In genomic region chr10:3757250-3757637, GRCh38 we compare ENCODE assay signal across 11 cellular contexts. TPM values are rescaled to one million over a fixed set of nuclear protein-coding genes. Genes with fewer than 3 reads are reported as not detected.
DNase-seq lines count a peak whose midpoint lies in the region; ATAC-seq, FAIRE-seq and TF ChIP-seq lines count a peak whose summit lies in the region.
"Had no signal": no experiment of that assay in that cellular context is flagged by ENCODE, and none has a peak within 500 bp of the region (broad histone marks: within the 10 kb centered on the region; RNA-seq: fewer than 3 reads in every experiment).

No MANE protein-coding gene starts in this region.

- H3K9me2 ChIP-seq in HCT116 (ENCODE audit: insufficient read depth) = no peaks in the 10 kb centered on the region

- H3K4me3 ChIP-seq in A549 (no peak overlapping the region), HCT116 (replicated peaks in 1 of 2; ENCODE audit: low read depth in 1 of 2, low read length in 2 of 2) (no peak overlapping the region), osteoblast (ENCODE audit: insufficient read depth, low read length) (no peak overlapping the region)
- H3K4me3 ChIP-seq: body of pancreas, pancreas had no signal

- H3K79me2 ChIP-seq in HCT116 (ENCODE audit: insufficient read depth, low read length) = no peaks in the 10 kb centered on the region
- H3K79me2 ChIP-seq in osteoblast (ENCODE audit: insufficient read depth, low read length) = no peaks in the 10 kb centered on the region

- POLR2A ChIA-PET in A549 (lab: Yijun Ruan, JAX) = no interaction called here
- POLR2A ChIA-PET in HCT116 (lab: Charles Lee) = interaction anchor here (2.2 kb wide), 1 partner anchor 28 kb away, joined by 7 read pairs; the partner anchor contains the start of gene KLF6

- H3K9me3 ChIP-seq in A549 (no peaks in the 10 kb centered on the region), HCT116 (ENCODE audit: control insufficient read depth in 1 of 2, insufficient read depth in 1 of 2, low read depth in 1 of 2, low read length in 2 of 2) (no peaks in the 10 kb centered on the region), osteoblast (ENCODE audit: low read depth, low read length) (no peaks in the 10 kb centered on the region)
- H3K9me3 ChIP-seq: body of pancreas, pancreas had no signal

- CTCF ChIA-PET in A549 (lab: Yijun Ruan, JAX) (interaction anchor here (0.6 to 1.5 kb wide), 3 partner anchors 12 to 1057 kb away, joined by 3 read pairs; no protein-coding TSS in a partner anchor), HCT116 (lab: Charles Lee) (no interaction called here)

- H3K27ac ChIP-seq in A549 (peak overlapping the region; percentile 5 to 66; a peak in 2 of 6 replicates), HCT116 (ENCODE audit: low read depth, low read length) (no peak overlapping the region), osteoblast (ENCODE audit: low read depth, low read length) (no peak overlapping the region)
- H3K27ac ChIP-seq: body of pancreas had no signal

- TF ChIP-seq POLR2A in A549 (IDR thresholded peaks at IDR 0.05; ENCODE audit: low read length) = no peak
- no peak for TF ChIP-seq POLR2A in HCT116 (IDR thresholded peaks at IDR 0.05; ENCODE audit: borderline replicate concordance, extremely low read depth, insufficient read depth, insufficient read length)

- no peak overlapping the region for H2AFZ ChIP-seq in HCT116 (ENCODE audit: low read depth, low read length, poor library complexity, severe bottlenecking)
- H2AFZ ChIP-seq in osteoblast (ENCODE audit: low read length) = no peak overlapping the region

- H4K20me1 ChIP-seq in HCT116 (ENCODE audit: insufficient read depth) = no peaks in the 10 kb centered on the region
- no peaks in the 10 kb centered on the region for H4K20me1 ChIP-seq in osteoblast (ENCODE audit: insufficient read depth, low read length)

- no peaks in the 10 kb centered on the region for H3K36me3 ChIP-seq in HCT116 (ENCODE audit: control insufficient read depth in 1 of 2, insufficient read depth in 2 of 2, low read length in 2 of 2)
- no peaks in the 10 kb centered on the region for H3K36me3 ChIP-seq in osteoblast (ENCODE audit: insufficient read depth, low read length)
- H3K36me3 ChIP-seq: pancreas had no signal

- H3K27me3 ChIP-seq in HCT116 (ENCODE audit: insufficient read depth, low read length) = no peaks in the 10 kb centered on the region
- no peaks in the 10 kb centered on the region for H3K27me3 ChIP-seq in osteoblast (ENCODE audit: insufficient read depth, low read length)
- H3K27me3 ChIP-seq: body of pancreas, pancreas had no signal

- no TSS peak for BruUV-seq in HCT116 (replicated peaks; lab: Mats Ljungman, UMichigan)

- RAD21 ChIA-PET in HCT116 (lab: Charles Lee; ENCODE audit: low non-redundant PET in 1 of 2, low total read pairs in 2 of 2, uncharacterized antibody in 2 of 2, unreplicated experiment in 2 of 2) = no interaction called here

- WGBS in A549 (ENCODE audit: missing lambda C conversion rate) = 95% methylated on average over 7 of the region's 7 CpGs

- H3K4me1 ChIP-seq in A549 (peaks cover 42% of the 10 kb centered on the region), HCT116 (ENCODE audit: control insufficient read depth in 1 of 2, insufficient read depth in 2 of 2, low read length in 2 of 2) (peaks cover 31 to 64% of the 10 kb centered on the region in 2 experiments), osteoblast (ENCODE audit: insufficient read depth, low read length) (peaks cover 15% of the 10 kb centered on the region)
- H3K4me1 ChIP-seq: body of pancreas had no signal

- no peak for TF ChIP-seq CTCF in A549 (IDR thresholded peaks at IDR 0.05)
- no peak for TF ChIP-seq CTCF in HCT116 (IDR thresholded peaks at IDR 0.05 in 2 of 3, conservative IDR thresholded peaks at IDR 0.05 in 1 of 3; ENCODE audit: borderline replicate concordance in 1 of 3, insufficient read depth in 1 of 3, low read depth in 2 of 3, low read length in 2 of 3)
- no peak for TF ChIP-seq CTCF in osteoblast (IDR thresholded peaks at IDR 0.05; ENCODE audit: extremely low read depth, low read depth, low read length)

- intact Hi-C loops in HCT116 (cut with micrococcal nuclease) = loop anchor here (10.0 kb wide), 1 partner anchor 292 kb away; no protein-coding TSS in a partner anchor

- DNase-seq in A549 (ENCODE audit: low read depth in 1 of 2, low spot score in 1 of 2) = no peak
- DNase-seq in HCT116 (ENCODE audit: low read depth, low spot score) = no peak
- peak; percentile 56 for DNase-seq in activated CD8-positive, alpha-beta memory T cell treated with anti-CD3 and anti-CD28 coated beads, Interleukin-2, amount 50 U/mL, for 48 hours
- peak; percentile 14 for DNase-seq in left lobe of liver (ENCODE audit: low spot score)
- DNase-seq in osteoblast (ENCODE audit: insufficient read length, low spot score, missing footprints) = no peak
- DNase-seq in NCI-H82 (lab: John Stamatoyannopoulos, UW) = no peak
- no peak for DNase-seq in KBM-7
- no peak for DNase-seq in HTR-8/SVneo (ENCODE audit: insufficient read length, low spot score)
- DNase-seq: body of pancreas, pancreas had no signal

- in situ Hi-C loops in KBM-7 (cut with MboI; ENCODE audit: low pct_unique_long_range_greater_than_20kb, low sequenced_read_pairs) = no loop called here

- H3K4me2 ChIP-seq in A549 (no peak overlapping the region), HCT116 (ENCODE audit: low read length) (peak overlapping the region; percentile 16; the same call in 1 of the 2 replicates), osteoblast (ENCODE audit: insufficient read depth, low read length) (no peak overlapping the region)

- ATAC-seq in A549 (no peak), HCT116 (no peak), left lobe of liver (no peak)

- no peak overlapping the region for H3K9ac ChIP-seq in HCT116 (ENCODE audit: low read length)

- TF ChIP-seq EP300 in A549 (IDR thresholded peaks at IDR 0.05) = no peak

- TF ChIP-seq RAD21 in A549 (conservative IDR thresholded peaks at IDR 0.05 in 1 of 2, IDR thresholded peaks at IDR 0.05 in 1 of 2) = no peak
- no peak for TF ChIP-seq RAD21 in HCT116 (IDR thresholded peaks at IDR 0.05; ENCODE audit: low read depth)

- FAIRE-seq in A549 (lab: Jason Lieb, UNC) (no peak), HTR-8/SVneo (lab: Jason Lieb, UNC) (no peak)
- FAIRE-seq: endometrium, pancreas had no signal

TF ChIP-seq in A549, 52 proteins besides CTCF, POLR2A, EP300 and RAD21:
- TF ChIP-seq CEBPB (IDR thresholded peaks at IDR 0.05) (no peak), ESRRA (IDR thresholded peaks at IDR 0.05; ENCODE audit: borderline replicate concordance, low read length) (no peak), HEYL (CRISPR knock-in tag; IDR thresholded peaks at IDR 0.05) (no peak), FOSL2 (IDR thresholded peaks at IDR 0.05) (no peak), FOSL2 (CRISPR knock-in tag; IDR thresholded peaks at IDR 0.05) (no peak)

TF ChIP-seq in HCT116, 20 proteins besides CTCF, POLR2A, EP300 and RAD21 (continues in another document):
- TF ChIP-seq EZH2 (IDR thresholded peaks at IDR 0.05) (no peak), POLR2AphosphoS5 (IDR thresholded peaks at IDR 0.05; ENCODE audit: low read depth, low read length) (no peak), ELF1 (IDR thresholded peaks at IDR 0.05; ENCODE audit: borderline replicate concordance, low read depth) (no peak), SRF (IDR thresholded peaks at IDR 0.05; ENCODE audit: low read depth) (no peak), ZFX (IDR thresholded peaks at IDR 0.05) (no peak), EZH2phosphoT487 (IDR thresholded peaks at IDR 0.05; ENCODE audit: borderline replicate concordance) (no peak), MAX (IDR thresholded peaks at IDR 0.05) (no peak), CEBPB (IDR thresholded peaks at IDR 0.05; ENCODE audit: low read depth) (no peak), YY1 (IDR thresholded peaks at IDR 0.05; ENCODE audit: extremely low read depth, insufficient replicate concordance, low read depth, low read length) (no peak), ATF3 (IDR thresholded peaks at IDR 0.05) (no peak), CBX3 (IDR thresholded peaks at IDR 0.05; ENCODE audit: low read depth) (no peak), TCF7L2 (IDR thresholded peaks at IDR 0.05; ENCODE audit: borderline replicate concordance, extremely low read depth, insufficient read depth, insufficient read length) (no peak), ZNF274 (IDR thresholded peaks at IDR 0.05; ENCODE audit: low read depth, low read length) (no peak), SIN3A (IDR thresholded peaks at IDR 0.05; ENCODE audit: low read depth) (no peak), JUND (IDR thresholded peaks at IDR 0.05) (no peak)
- TF ChIP-seq, protein P1, sequence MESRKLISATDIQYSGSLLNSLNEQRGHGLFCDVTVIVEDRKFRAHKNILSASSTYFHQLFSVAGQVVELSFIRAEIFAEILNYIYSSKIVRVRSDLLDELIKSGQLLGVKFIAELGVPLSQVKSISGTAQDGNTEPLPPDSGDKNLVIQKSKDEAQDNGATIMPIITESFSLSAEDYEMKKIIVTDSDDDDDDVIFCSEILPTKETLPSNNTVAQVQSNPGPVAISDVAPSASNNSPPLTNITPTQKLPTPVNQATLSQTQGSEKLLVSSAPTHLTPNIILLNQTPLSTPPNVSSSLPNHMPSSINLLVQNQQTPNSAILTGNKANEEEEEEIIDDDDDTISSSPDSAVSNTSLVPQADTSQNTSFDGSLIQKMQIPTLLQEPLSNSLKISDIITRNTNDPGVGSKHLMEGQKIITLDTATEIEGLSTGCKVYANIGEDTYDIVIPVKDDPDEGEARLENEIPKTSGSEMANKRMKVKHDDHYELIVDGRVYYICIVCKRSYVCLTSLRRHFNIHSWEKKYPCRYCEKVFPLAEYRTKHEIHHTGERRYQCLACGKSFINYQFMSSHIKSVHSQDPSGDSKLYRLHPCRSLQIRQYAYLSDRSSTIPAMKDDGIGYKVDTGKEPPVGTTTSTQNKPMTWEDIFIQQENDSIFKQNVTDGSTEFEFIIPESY (IDR thresholded peaks at IDR 0.05; ENCODE audit: extremely low read depth, insufficient replicate concordance, low read length) = no peak

RNA-seq across cellular contexts. Expression of gene KLF6, which starts 27.8 kb away (rescaled TPM):
- polyA plus RNA-seq in A549 (2011; rRNA removed) = 71.5 and 86.8 TPM in 2 replicates
- polyA plus RNA-seq in A549 (2012; cell fraction: cytosol; rRNA removed) = 67.2 and 78.1 TPM in 2 replicates
- 193 and 204 TPM in 2 replicates for polyA plus RNA-seq in A549 (2012; cell fraction: nucleus; rRNA removed)
- polyA plus RNA-seq in A549 (2017; fragmentation: RNase III; extraction: RNeasy Plus Mini Kit Qiagen cat#74134 plus additional on column Dnase treatment) = 30.5 to 31.9 TPM (median 30.6 TPM) in 3 replicates
- polyA minus RNA-seq in A549 (2011; rRNA and poly(A)+ RNA removed) = 384 and 462 TPM in 2 replicates
- total RNA-seq in HCT116 (2021; ENCODE audit: unreplicated experiment) = 82.2 TPM
- 119 and 155 TPM in 2 replicates for polyA plus RNA-seq in HCT116 (2012)
- total RNA-seq in left lobe of liver = 27.3 TPM
- total RNA-seq in osteoblast = 50.1 and 52.1 TPM in 2 replicates

Comparison
In these comparisons a context has a peak if more than half of its experiments do, and no peak if none do; other contexts are left out.
1. DNase-seq: peak in activated CD8-positive, alpha-beta memory T cell treated with anti-CD3 and anti-CD28 coated beads, Interleukin-2, amount 50 U/mL, for 48 hours (single experiment) and left lobe of liver (single experiment); none in A549 (0 of 2), HCT116 (single experiment), osteoblast (single experiment), NCI-H82 (single experiment), KBM-7 (single experiment) and HTR-8/SVneo (single experiment).
2. H3K27ac ChIP-seq: peak in A549 (2 of 2); none in HCT116 (single experiment) and osteoblast (single experiment).